In genomic region chr7:38777609-38778008, GRCh38 we compare ENCODE assay signal across 32 cellular contexts.
"Had no signal": no experiment of that assay in that cellular context is flagged by ENCODE, and none has a peak within 500 bp of the region (broad histone marks: within the 10 kb centered on the region; RNA-seq: fewer than 3 reads in every experiment).

No MANE protein-coding gene starts in this region.

- H3K9me3 ChIP-seq: ovary, psoas muscle, spleen, suprapubic skin, testis, tibial artery, transverse colon, upper lobe of right lung, uterus had no signal

- H2AFZ ChIP-seq: neural progenitor cell, parathyroid adenoma had no signal

- H3K4me2 ChIP-seq: neural progenitor cell, smooth muscle cell had no signal

- H3K9me3 Mint-ChIP-seq: naive thymus-derived CD8-positive, alpha-beta T cell; natural killer cell treated with Interleukin-12 subunit alpha and Interleukin-12 subunit beta and Interleukin-15 and Interleukin-18, amount 100 ng/mL, for 72 hours; nephron progenitor cell; neural progenitor cell; stimulated activated memory B cell treated with anti-CD40 and anti-IgM and Interleukin-4, amounts not matched to agents 10 μg/mL and 1 μg/mL and 100 μg/mL, for 72 hours; stimulated activated naive CD8-positive, alpha-beta T cell treated with anti-CD3 and anti-CD28 coated beads, Interleukin-15, amount 100 ng/mL, for 72 hours; type B pancreatic cell had no signal

- H3K4me1 Mint-ChIP-seq: stimulated activated memory B cell treated with anti-CD40 and anti-IgM and Interleukin-4, amounts not matched to agents 10 μg/mL and 1 μg/mL and 100 μg/mL, for 72 hours; stimulated activated naive CD8-positive, alpha-beta T cell treated with anti-CD3 and anti-CD28 coated beads, Interleukin-15, amount 100 ng/mL, for 72 hours had no signal

- H3K4me3 ChIP-seq: neural progenitor cell, ovary, psoas muscle, skin epidermis, smooth muscle cell, spleen, suprapubic skin, testis, tibial artery, transverse colon, upper lobe of right lung, uterus had no signal

- H3K9ac ChIP-seq: neural progenitor cell, parathyroid adenoma had no signal

- H3K27me3 Mint-ChIP-seq: naive thymus-derived CD8-positive, alpha-beta T cell; natural killer cell treated with Interleukin-12 subunit alpha and Interleukin-12 subunit beta and Interleukin-15 and Interleukin-18, amount 100 ng/mL, for 72 hours; progenitor cell of endocrine pancreas; stimulated activated memory B cell treated with anti-CD40 and anti-IgM and Interleukin-4, amounts not matched to agents 10 μg/mL and 1 μg/mL and 100 μg/mL, for 72 hours; stimulated activated naive CD8-positive, alpha-beta T cell treated with anti-CD3 and anti-CD28 coated beads, Interleukin-15, amount 100 ng/mL, for 72 hours; type B pancreatic cell had no signal

- H3K27me3 ChIP-seq: neural progenitor cell, ovary, spleen, suprapubic skin, testis, tibial artery, transverse colon, upper lobe of right lung, uterus had no signal

- H3K4me3 Mint-ChIP-seq: naive thymus-derived CD8-positive, alpha-beta T cell; natural killer cell treated with Interleukin-12 subunit alpha and Interleukin-12 subunit beta and Interleukin-15 and Interleukin-18, amount 100 ng/mL, for 72 hours; nephron progenitor cell; neural progenitor cell; stimulated activated memory B cell treated with anti-CD40 and anti-IgM and Interleukin-4, amounts not matched to agents 10 μg/mL and 1 μg/mL and 100 μg/mL, for 72 hours; stimulated activated naive CD8-positive, alpha-beta T cell treated with anti-CD3 and anti-CD28 coated beads, Interleukin-15, amount 100 ng/mL, for 72 hours; type B pancreatic cell had no signal

- H3K36me3 ChIP-seq: ovary, uterus had no signal

- H3K79me2 ChIP-seq: parathyroid adenoma had no signal

- H3K4me1 ChIP-seq: parathyroid adenoma, psoas muscle, spleen, suprapubic skin, testis, tibial artery, transverse colon, upper lobe of right lung, uterus had no signal

- DNase-seq: naive thymus-derived CD8-positive, alpha-beta T cell; nephron progenitor cell; occipital lobe; ovary; posterior cingulate gyrus; psoas muscle; right cardiac atrium; spleen; stimulated activated CD4-positive, alpha-beta T cell treated with anti-CD3 and anti-CD28 coated beads, Interleukin-12 subunit alpha, Interleukin-12 subunit beta, amount 100 ng/mL, for 4 hours; stimulated activated CD4-positive, alpha-beta T cell treated with anti-CD3 and anti-CD28 coated beads, Interleukin-1b, Interleukin-23, amount 100 ng/mL, for 48 hours; stimulated activated CD4-positive, alpha-beta T cell treated with anti-CD3 and anti-CD28 coated beads, Interleukin-4, amount 100 ng/mL, for 1 hour; stimulated activated CD4-positive, alpha-beta T cell treated with anti-CD3 and anti-CD28 coated beads, Interleukin-4, amount 100 ng/mL, for 4 hours; stimulated activated CD8-positive, alpha-beta memory T cell treated with anti-CD3 and anti-CD28 coated beads, Interleukin-4, amount 100 ng/mL, for 48 hours; stimulated activated naive CD4-positive, alpha-beta T cell; stimulated activated naive CD8-positive, alpha-beta T cell treated with anti-CD3 and anti-CD28 coated beads, Interleukin-15, amount 100 ng/mL, for 72 hours; stimulated activated naive CD8-positive, alpha-beta T cell treated with anti-CD3 and anti-CD28 coated beads, Interleukin-15, Interleukin-2, amounts not matched to agents 100 U/mL and 50 U/mL, for 24 hours; substantia nigra; testis; tibial artery; transverse colon; upper lobe of right lung; uterus had no signal

- ATAC-seq: naive thymus-derived CD8-positive, alpha-beta T cell; natural killer cell treated with Interleukin-12 subunit alpha and Interleukin-12 subunit beta and Interleukin-15 and Interleukin-18, amount 100 ng/mL, for 72 hours; psoas muscle; right cardiac atrium; sciatic nerve; stimulated activated memory B cell treated with anti-CD40 and anti-IgM and Interleukin-4, amounts not matched to agents 10 μg/mL and 1 μg/mL and 100 μg/mL, for 72 hours; stimulated activated naive CD8-positive, alpha-beta T cell treated with anti-CD3 and anti-CD28 coated beads, Interleukin-15, amount 100 ng/mL, for 72 hours; stimulated activated naive CD8-positive, alpha-beta T cell treated with anti-CD3 and anti-CD28 coated beads, Interleukin-15, Interleukin-2, amounts not matched to agents 100 U/mL and 50 U/mL, for 24 hours; upper lobe of right lung had no signal

- H3K27ac ChIP-seq: neural progenitor cell, ovary, parathyroid adenoma, psoas muscle, skin epidermis, spleen, suprapubic skin, testis, tibial artery, transverse colon, upper lobe of right lung, uterus had no signal

- H3K27ac Mint-ChIP-seq: naive thymus-derived CD8-positive, alpha-beta T cell; natural killer cell treated with Interleukin-12 subunit alpha and Interleukin-12 subunit beta and Interleukin-15 and Interleukin-18, amount 100 ng/mL, for 72 hours; nephron progenitor cell; neural progenitor cell; progenitor cell of endocrine pancreas; stimulated activated memory B cell treated with anti-CD40 and anti-IgM and Interleukin-4, amounts not matched to agents 10 μg/mL and 1 μg/mL and 100 μg/mL, for 72 hours; type B pancreatic cell had no signal
